9 cellular contexts compared by ENCODE assay signal in genomic region chr3:195450731-195451229, GRCh38. TPM values are rescaled to one million over a fixed set of nuclear protein-coding genes. Genes with fewer than 3 reads are reported as not detected.
A peak's percentile ranks its signal among the peaks of the same experiment; 100 is the strongest.
DNase-seq lines count a peak whose midpoint lies in the region; ATAC-seq and TF ChIP-seq lines count a peak whose summit lies in the region.
"Had no signal": no experiment of that assay in that cellular context is flagged by ENCODE, and none has a peak within 500 bp of the region (broad histone marks: within the 10 kb centered on the region; RNA-seq: fewer than 3 reads in every experiment).

No MANE protein-coding gene starts in this region.

- peak overlapping the region; percentile 3 to 57 (median 39) for H3K27ac ChIP-seq in esophagus muscularis mucosa (replicated peaks in 1 of 4)
- H3K27ac ChIP-seq in ovary, result peak overlapping the region in 1 of 2 donors; percentile 74

- DNase-seq in DMS 273 treated with DMSO at 0.1 percent for 48 hours (lab: John Stamatoyannopoulos, UW) (peak; percentile 81), NCI-H2196 (lab: John Stamatoyannopoulos, UW; ENCODE audit: unreplicated experiment) (peak; percentile 73), esophagus muscularis mucosa (ENCODE audit: extremely low spot score) (no peak), ovary (peak; percentile 48 to 78 (median 52)), NCI-H1092 (lab: John Stamatoyannopoulos, UW) (no peak)
- no peak for DNase-seq in stimulated activated CD4-positive, alpha-beta T cell treated with anti-CD3 and anti-CD28 coated beads, Interleukin-12 subunit alpha, Interleukin-12 subunit beta, amount 100 ng/mL, for 4 hours

- H3K9me3 ChIP-seq in esophagus muscularis mucosa, result no peaks in the 10 kb centered on the region
- H3K9me3 ChIP-seq in ovary, result no peaks in the 10 kb centered on the region

- intact Hi-C loops in esophagus muscularis mucosa (cut with DNase I) (no loop called here), ovary (cut with DNase I) (loop anchor here in 1 of 4 donors (10.0 kb wide), 1 partner anchor 74 kb away; no protein-coding TSS in a partner anchor)

- WGBS in esophagus muscularis mucosa, result 44% methylated on average over 5 of the region's 5 CpGs
- 11 to 18% (median 12%) methylated on average over 5 of the region's 5 CpGs for WGBS in ovary, 3 donors

- no peak for ATAC-seq in GM19397 (IDR thresholded peaks at IDR 0.05; ENCODE audit: unreplicated experiment)
- ATAC-seq in HG03095 (IDR thresholded peaks at IDR 0.05; ENCODE audit: unreplicated experiment), result no peak

- H3K4me3 ChIP-seq in esophagus muscularis mucosa, result no peak overlapping the region
- H3K4me3 ChIP-seq in ovary, result no peak overlapping the region
- H3K4me3 ChIP-seq: lung had no signal

- H3K36me3 ChIP-seq in esophagus muscularis mucosa (no peaks in the 10 kb centered on the region), ovary (no peaks in the 10 kb centered on the region)

- TF ChIP-seq EP300 in esophagus muscularis mucosa (IDR thresholded peaks at IDR 0.05) (no peak), ovary (IDR thresholded peaks at IDR 0.05) (no peak)

- H3K4me1 ChIP-seq in esophagus muscularis mucosa (peaks cover 0 to 7% (median 3%) of the 10 kb centered on the region in 4 donors), ovary (ENCODE audit: insufficient read depth) (peaks cover 7% of the 10 kb centered on the region)

- TF ChIP-seq CTCF in esophagus muscularis mucosa (IDR thresholded peaks at IDR 0.05) (no peak), ovary (IDR thresholded peaks at IDR 0.05) (no peak)

- no peaks in the 10 kb centered on the region for H3K27me3 ChIP-seq in esophagus muscularis mucosa
- no peaks in the 10 kb centered on the region for H3K27me3 ChIP-seq in ovary

- TF ChIP-seq POLR2A in esophagus muscularis mucosa (IDR thresholded peaks at IDR 0.05; ENCODE audit: low read depth) (no peak), ovary (IDR thresholded peaks at IDR 0.05) (no peak)

RNA-seq across cellular contexts. Expression of gene ACAP2, which starts 8.0 kb away (rescaled TPM):
- 10 to 100 TPM; 31.8 to 85.8 (median 43.9) TPM for total RNA-seq in esophagus muscularis mucosa
- 10 to 100 TPM; 42.4 to 66.8 (median 53.5) TPM for total RNA-seq in ovary
- polyA plus RNA-seq in ovary, result 10 to 100 TPM; 15.1 to 21.1 TPM

Comparison
In these comparisons a context has a peak if more than half of its experiments do, and no peak if none do; other contexts are left out.
1. DNase-seq: peak in DMS 273 treated with DMSO at 0.1 percent for 48 hours (single experiment), NCI-H2196 (single experiment) and ovary (5 of 5); none in esophagus muscularis mucosa (single experiment), stimulated activated CD4-positive, alpha-beta T cell treated with anti-CD3 and anti-CD28 coated beads, Interleukin-12 subunit alpha, Interleukin-12 subunit beta, amount 100 ng/mL, for 4 hours (single experiment) and NCI-H1092 (single experiment).